ENCODE assay signal across 8 cellular contexts in genomic region chr1:120544434-120544833, GRCh38.
DNase-seq lines count a peak whose midpoint lies in the region; ATAC-seq and TF ChIP-seq lines count a peak whose summit lies in the region.
"Not testable (repeated sequence)": the region's sequence is repeated elsewhere in the genome, so short reads cannot be mapped to it uniquely, and the experiment has no call there.

No MANE protein-coding gene starts in this region.

- not testable (repeated sequence) for H2AFZ ChIP-seq in IMR-90 (replicated peaks; ENCODE audit: low read length, poor library complexity); hepatocyte

- H2AK9ac ChIP-seq in IMR-90 (replicated peaks; ENCODE audit: low read depth, low read length, poor library complexity) = not testable (repeated sequence)

- not testable (repeated sequence) for H3K79me1 ChIP-seq in IMR-90 (ENCODE audit: low read depth in 1 of 2, low read length in 2 of 2)

- H3K56ac ChIP-seq in IMR-90 (ENCODE audit: extremely low read depth, insufficient read depth, low read length) = not testable (repeated sequence)

- not testable (repeated sequence) for H3K27ac Mint-ChIP-seq in activated CD8-positive, alpha-beta T cell treated with anti-CD3 and anti-CD28 coated beads for 36 hours

- not testable (repeated sequence) for H4K5ac ChIP-seq in IMR-90 (ENCODE audit: low read depth, low read length)

- not testable (repeated sequence) for H2AK5ac ChIP-seq in IMR-90 (ENCODE audit: low read depth, low read length)

- not testable (repeated sequence) for H2BK20ac ChIP-seq in IMR-90 (ENCODE audit: low read depth, low read length)

- H3K4me3 ChIP-seq in IMR-90 (ENCODE audit: insufficient read depth, low read depth, low read length); body of pancreas; hepatocyte; thyroid gland (replicated peaks in 1 of 3): not testable (repeated sequence)

- peak; percentile 37; the same call in 1 of the 2 replicates for TF ChIP-seq RAD21 in IMR-90 (IDR thresholded peaks at IDR 0.05; ENCODE audit: low read length)

- in situ Hi-C loops in GM13977 (cut with MboI; ENCODE audit: low pct_unique_long_range_greater_than_20kb, low sequenced_read_pairs, unreplicated experiment); IMR-90 (cut with MboI; ENCODE audit: low sequenced_read_pairs): not testable (repeated sequence)

- not testable (repeated sequence) for H3K4me2 ChIP-seq in IMR-90 (ENCODE audit: low read depth, low read length); hepatocyte

- not testable (repeated sequence) for H2BK5ac ChIP-seq in IMR-90 (ENCODE audit: low read depth, low read length, poor library complexity, severe bottlenecking)

- not testable (repeated sequence) for H3K4me1 ChIP-seq in IMR-90 (ENCODE audit: control insufficient read depth, insufficient read depth, low read length); body of pancreas; hepatocyte (ENCODE audit: insufficient read depth); thyroid gland

- not testable (repeated sequence) for H3K36me3 Mint-ChIP-seq in activated CD8-positive, alpha-beta T cell treated with anti-CD3 and anti-CD28 coated beads for 36 hours (ENCODE audit: low read depth)

- not testable (repeated sequence) for H3K4me3 Mint-ChIP-seq in activated CD8-positive, alpha-beta T cell treated with anti-CD3 and anti-CD28 coated beads for 36 hours

- not testable (repeated sequence) for BruUV-seq in IMR-90 (replicated peaks; lab: Mats Ljungman, UMichigan)

- not testable (repeated sequence) for H4K20me1 ChIP-seq in IMR-90 (ENCODE audit: insufficient read depth, low read length); hepatocyte (ENCODE audit: insufficient read depth, poor library complexity, severe bottlenecking)

- not testable (repeated sequence) for H3K9me3 ChIP-seq in IMR-90 (ENCODE audit: control insufficient read depth, insufficient read depth, low read length); body of pancreas; hepatocyte (ENCODE audit: low read depth); thyroid gland

- not testable (repeated sequence) for H3K9me2 ChIP-seq in hepatocyte (replicated peaks; ENCODE audit: insufficient read depth)

- not testable (repeated sequence) for H4K8ac ChIP-seq in IMR-90 (ENCODE audit: low read depth in 2 of 2, low read length in 2 of 2)

- not testable (repeated sequence) for H3K27me3 ChIP-seq in IMR-90 (ENCODE audit: control insufficient read depth, insufficient read depth, low read length); body of pancreas; hepatocyte; thyroid gland

- not testable (repeated sequence) for H3K27me3 Mint-ChIP-seq in activated CD8-positive, alpha-beta T cell treated with anti-CD3 and anti-CD28 coated beads for 36 hours

- not testable (repeated sequence) for H3K4ac ChIP-seq in IMR-90 (ENCODE audit: low read depth, low read length)

- TF ChIP-seq POLR2A in IMR-90 (IDR thresholded peaks at IDR 0.05; ENCODE audit: low read depth, low read length); body of pancreas (IDR thresholded peaks at IDR 0.05); thyroid gland (IDR thresholded peaks at IDR 0.05): not testable (repeated sequence)

- H3K79me2 ChIP-seq in hepatocyte = not testable (repeated sequence)

- H3K9ac ChIP-seq in IMR-90 (ENCODE audit: low read depth, low read length) = not testable (repeated sequence)

- not testable (repeated sequence) for H3K23ac ChIP-seq in IMR-90 (ENCODE audit: low read depth, low read length)

- H4K91ac ChIP-seq in IMR-90 (ENCODE audit: insufficient read depth, low read depth, low read length) = not testable (repeated sequence)

- H3K4me1 Mint-ChIP-seq in activated CD8-positive, alpha-beta T cell treated with anti-CD3 and anti-CD28 coated beads for 36 hours (ENCODE audit: low read depth) = not testable (repeated sequence)

- not testable (repeated sequence) for H3K18ac ChIP-seq in IMR-90 (ENCODE audit: low read depth, low read length)

- WGBS in IMR-90 (ENCODE audit: extremely low coverage in 2 of 2, insufficient read length in 1 of 2), 2 experiments = no CpG with 5 or more reads among the region's 2 CpGs
- WGBS in body of pancreas, 2 donors = 0% methylated on average over 1 to 2 of the region's 2 CpGs
- WGBS in hepatocyte (ENCODE audit: low lambda C conversion rate, missing lambda C conversion rate) = 7% methylated on average over 2 of the region's 2 CpGs
- 8 to 19% methylated on average over 2 of the region's 2 CpGs for WGBS in thyroid gland, 2 donors

- dilution Hi-C loops in IMR-90 (cut with HindIII; ENCODE audit: low sequenced_read_pairs, unreplicated experiment) = not testable (repeated sequence)

- not testable (repeated sequence) for DNase-seq in GM13977 (ENCODE audit: low spot score); IMR-90; hepatocyte (ENCODE audit: low spot score)
- DNase-seq in activated CD8-positive, alpha-beta T cell treated with anti-CD3 and anti-CD28 coated beads for 36 hours = peak; percentile 93
- DNase-seq in body of pancreas (peak; percentile 82 to 89 (median 84)), thyroid gland (peak; percentile 73 to 79)
- DNase-seq in stimulated activated CD4-positive, alpha-beta T cell treated with anti-CD3 and anti-CD28 coated beads, Interleukin-12 subunit alpha, Interleukin-12 subunit beta, amount 100 ng/mL, for 24 hours (ENCODE audit: low read depth in 2 of 2) = peak; percentile 54 to 79

- peak; percentile 69 for TF ChIP-seq CTCF in GM13977 (IDR thresholded peaks at IDR 0.05; ENCODE audit: extremely low read depth, insufficient read depth, missing control alignments)
- peak; percentile 31 for TF ChIP-seq CTCF in IMR-90 (conservative IDR thresholded peaks at IDR 0.05; ENCODE audit: low read depth, low read length)
- TF ChIP-seq CTCF in activated CD8-positive, alpha-beta T cell treated with anti-CD3 and anti-CD28 coated beads for 36 hours (IDR thresholded peaks at IDR 0.05) = peak; percentile 53
- TF ChIP-seq CTCF in body of pancreas (IDR thresholded peaks at IDR 0.05) = peak in 3 of 7 experiments; percentile 10 to 44 (median 42)
- TF ChIP-seq CTCF in hepatocyte (IDR thresholded peaks at IDR 0.05; ENCODE audit: poor library complexity) = peak; percentile 57
- peak in 2 of 6 experiments; percentile 24 to 50 for TF ChIP-seq CTCF in thyroid gland (IDR thresholded peaks at IDR 0.05)

- not testable (repeated sequence) for H3K9me1 ChIP-seq in IMR-90 (ENCODE audit: insufficient read depth, low read length)

- H3K9me3 Mint-ChIP-seq in activated CD8-positive, alpha-beta T cell treated with anti-CD3 and anti-CD28 coated beads for 36 hours = not testable (repeated sequence)

- H2BK120ac ChIP-seq in IMR-90 (ENCODE audit: low read depth, low read length) = not testable (repeated sequence)

- not testable (repeated sequence) for H2BK15ac ChIP-seq in IMR-90 (ENCODE audit: low read depth, low read length)

- CTCF ChIA-PET in IMR-90 (lab: Yijun Ruan, JAX); activated CD8-positive, alpha-beta T cell treated with anti-CD3 and anti-CD28 coated beads for 36 hours (lab: Charles Lee): not testable (repeated sequence)

- intact Hi-C loops in IMR-90 (cut with micrococcal nuclease); activated CD8-positive, alpha-beta T cell treated with anti-CD3 and anti-CD28 coated beads for 36 hours (cut with micrococcal nuclease); body of pancreas (cut with DNase I); thyroid gland (cut with DNase I): not testable (repeated sequence)

- POLR2A ChIA-PET in IMR-90 (lab: Charles Lee; ENCODE audit: unreplicated experiment); activated CD8-positive, alpha-beta T cell treated with anti-CD3 and anti-CD28 coated beads for 36 hours (lab: Charles Lee): not testable (repeated sequence)

- ATAC-seq in HG02588 (IDR thresholded peaks at IDR 0.05; ENCODE audit: unreplicated experiment) = peak; percentile 84
- peak; percentile 98 for ATAC-seq in IMR-90 (ENCODE audit: low read depth)
- peak; percentile 100 for ATAC-seq in activated CD8-positive, alpha-beta T cell treated with anti-CD3 and anti-CD28 coated beads for 36 hours
- ATAC-seq in body of pancreas = peak; percentile 92

- H3K36me3 ChIP-seq in IMR-90 (ENCODE audit: control insufficient read depth, insufficient read depth, low read length); body of pancreas (replicated peaks in 1 of 2; ENCODE audit: insufficient read depth in 1 of 2, low read depth in 2 of 2); hepatocyte (replicated peaks; ENCODE audit: insufficient read depth, low read depth); thyroid gland: not testable (repeated sequence)

- H3K14ac ChIP-seq in IMR-90 (replicated peaks; ENCODE audit: low read depth, low read length) = not testable (repeated sequence)

- H3K27ac ChIP-seq in IMR-90 (ENCODE audit: insufficient read depth, low read length); body of pancreas; hepatocyte; thyroid gland: not testable (repeated sequence)

TF ChIP-seq in IMR-90, 13 proteins besides CTCF, POLR2A, EP300 and RAD21:
- TF ChIP-seq SMC3 (IDR thresholded peaks at IDR 0.05; ENCODE audit: low read depth, low read length) = peak; percentile 19; the same call in 1 of the 2 replicates
